28 cellular contexts compared by ENCODE assay signal in genomic region chr20:36507746-36508145, GRCh38. TPM values are rescaled to one million over a fixed set of nuclear protein-coding genes. Genes with fewer than 3 reads are reported as not detected.
DNase-seq lines count a peak whose midpoint lies in the region; ATAC-seq and TF ChIP-seq lines count a peak whose summit lies in the region.
"Had no signal": no experiment of that assay in that cellular context is flagged by ENCODE, and none has a peak within 500 bp of the region (broad histone marks: within the 10 kb centered on the region; RNA-seq: fewer than 3 reads in every experiment).

No MANE protein-coding gene starts in this region.

- no peaks in the 10 kb centered on the region for H3K9me2 ChIP-seq in PC-3 (replicated peaks; ENCODE audit: low read length)

- no peak overlapping the region for H2AFZ ChIP-seq in PC-3 (ENCODE audit: low read length)
- H2AFZ ChIP-seq: GM23248, PC-9 had no signal

- DNase-seq in PC-3 (peak; percentile 46), RWPE1 (ENCODE audit: low spot score) (peak; percentile 58), foreskin keratinocyte (peak in 1 of 2 donors; percentile 51), psoas muscle (no peak), LoVo (ENCODE audit: low spot score) (no peak), esophagus squamous epithelium (lab: John Stamatoyannopoulos, UW) (no peak)
- DNase-seq in activated naive CD4-positive, alpha-beta T cell treated with anti-CD3 and anti-CD28 coated beads for 36 hours: no peak
- DNase-seq: AML-193; CD4-positive, alpha-beta T cell; COR-L47; DMS53; GM23248; H7; KBM-7; MG63; NCI-H1105 treated with DMSO at 0.1 percent for 48 hours; NCI-H146; NCI-H1930; NCI-H2107; NCI-H446; NCI-H524 treated with DMSO at 0.1 percent for 48 hours; NCI-H774; NK-92 treated with Interleukin-12 subunit alpha and Interleukin-12 subunit beta, amount 100 ng/mL, for 24 hours; PC-9; SIG-M5 had no signal

- POLR2A ChIA-PET in PC-3 (lab: Charles Lee; ENCODE audit: unreplicated experiment) (no interaction called here), RWPE1 (lab: Yijun Ruan, JAX; ENCODE audit: low non-redundant PET) (no interaction called here)

- BruUV-seq in PC-3 (replicated peaks; lab: Mats Ljungman, UMichigan): no TSS peak

- H3K9me3 ChIP-seq in PC-3 (ENCODE audit: low read length) (no peaks in the 10 kb centered on the region), psoas muscle (no peaks in the 10 kb centered on the region), esophagus squamous epithelium (no peaks in the 10 kb centered on the region)
- H3K9me3 ChIP-seq: A549; BLaER1 treated with 17β-estradiol and CSF1 and Interleukin-3, amounts not matched to agents 10 nM and 100 nM; MG63 had no signal

- H3F3A ChIP-seq in PC-3 (ENCODE audit: low read length, unreplicated experiment): no peaks in the 10 kb centered on the region

- no peak overlapping the region for H3K4me2 ChIP-seq in PC-3 (ENCODE audit: low read length)
- H3K4me2 ChIP-seq: A549; BLaER1 treated with 17β-estradiol and CSF1 and Interleukin-3, amounts not matched to agents 10 nM and 100 nM; PC-9 had no signal

- intact Hi-C loops in PC-3 (cut with micrococcal nuclease): no loop called here
- intact Hi-C loops in psoas muscle (cut with DNase I): no loop called here
- intact Hi-C loops in activated naive CD4-positive, alpha-beta T cell treated with anti-CD3 and anti-CD28 coated beads for 36 hours (cut with micrococcal nuclease): loop anchor here (5.0 kb wide), 1 partner anchor 100 kb away; the partner anchor contains the start of gene RAB5IF
- intact Hi-C loops in esophagus squamous epithelium (cut with DNase I): no loop called here

- no peak overlapping the region for H3K4me3 Mint-ChIP-seq in activated naive CD4-positive, alpha-beta T cell treated with anti-CD3 and anti-CD28 coated beads for 36 hours
- H3K4me3 Mint-ChIP-seq: CD4-positive, alpha-beta T cell had no signal

- no peaks in the 10 kb centered on the region for H3K79me2 ChIP-seq in PC-3 (ENCODE audit: low read length)

- TF ChIP-seq POLR2A in esophagus squamous epithelium (IDR thresholded peaks at IDR 0.05): no peak

- H3K4me1 ChIP-seq in PC-3 (ENCODE audit: insufficient read depth, low read length): no peaks in the 10 kb centered on the region
- H3K4me1 ChIP-seq in foreskin keratinocyte: no peaks in the 10 kb centered on the region
- no peaks in the 10 kb centered on the region for H3K4me1 ChIP-seq in psoas muscle
- peaks cover 0 to 3% (median 0%) of the 10 kb centered on the region in 3 donors for H3K4me1 ChIP-seq in esophagus squamous epithelium
- H3K4me1 ChIP-seq: A549 had no signal

- H3K9ac ChIP-seq in PC-3 (ENCODE audit: low read length): no peak overlapping the region
- H3K9ac ChIP-seq: BLaER1 treated with 17β-estradiol and CSF1 and Interleukin-3, amounts not matched to agents 10 nM and 100 nM; GM23248 had no signal

- H3K36me3 Mint-ChIP-seq in activated naive CD4-positive, alpha-beta T cell treated with anti-CD3 and anti-CD28 coated beads for 36 hours (ENCODE audit: low read depth): peaks cover 6% of the 10 kb centered on the region

- H3K27me3 Mint-ChIP-seq in activated naive CD4-positive, alpha-beta T cell treated with anti-CD3 and anti-CD28 coated beads for 36 hours (ENCODE audit: low read depth): no peaks in the 10 kb centered on the region
- H3K27me3 Mint-ChIP-seq: CD4-positive, alpha-beta T cell had no signal

- peaks cover 8% of the 10 kb centered on the region for H3K4me1 Mint-ChIP-seq in activated naive CD4-positive, alpha-beta T cell treated with anti-CD3 and anti-CD28 coated beads for 36 hours (ENCODE audit: low read depth)

- no peaks in the 10 kb centered on the region for H3K9me3 Mint-ChIP-seq in activated naive CD4-positive, alpha-beta T cell treated with anti-CD3 and anti-CD28 coated beads for 36 hours
- H3K9me3 Mint-ChIP-seq: CD4-positive, alpha-beta T cell had no signal

- WGBS in psoas muscle, 3 donors: 71 to 88% (median 76%) methylated on average over 6 of the region's 6 CpGs
- WGBS in esophagus squamous epithelium, 2 donors: 76 to 83% methylated on average over 5 to 6 of the region's 6 CpGs

- CTCF ChIA-PET in PC-3 (lab: Charles Lee) (no interaction called here), RWPE1 (lab: Yijun Ruan, JAX) (no interaction called here)
- CTCF ChIA-PET in activated naive CD4-positive, alpha-beta T cell treated with anti-CD3 and anti-CD28 coated beads for 36 hours (lab: Charles Lee): no interaction called here

- no peaks in the 10 kb centered on the region for H3K27me3 ChIP-seq in PC-3 (ENCODE audit: low read length)
- no peaks in the 10 kb centered on the region for H3K27me3 ChIP-seq in foreskin keratinocyte
- no peaks in the 10 kb centered on the region for H3K27me3 ChIP-seq in psoas muscle (ENCODE audit: insufficient read depth in 3 of 3, low read length in 2 of 3)
- no peaks in the 10 kb centered on the region for H3K27me3 ChIP-seq in esophagus squamous epithelium
- H3K27me3 ChIP-seq: BLaER1 treated with 17β-estradiol and CSF1 and Interleukin-3, amounts not matched to agents 10 nM and 100 nM; MG63 had no signal

- no peak for TF ChIP-seq CTCF in PC-3 (conservative IDR thresholded peaks at IDR 0.05; ENCODE audit: low read depth, low read length)
- TF ChIP-seq CTCF in RWPE1 (conservative IDR thresholded peaks at IDR 0.05; ENCODE audit: low read depth): no peak
- TF ChIP-seq CTCF in foreskin keratinocyte (conservative IDR thresholded peaks at IDR 0.05): no peak
- no peak for TF ChIP-seq CTCF in psoas muscle (IDR thresholded peaks at IDR 0.05)
- no peak for TF ChIP-seq CTCF in esophagus squamous epithelium (IDR thresholded peaks at IDR 0.05)

- ATAC-seq in PC-3: peak; percentile 29; the same call in 1 of the 2 replicates
- peak; percentile 42 for ATAC-seq in foreskin keratinocyte
- ATAC-seq in psoas muscle: peak in 3 of 4 donors; percentile 15 to 55 (median 52)
- ATAC-seq: A549 had no signal

- H3K27ac Mint-ChIP-seq in activated naive CD4-positive, alpha-beta T cell treated with anti-CD3 and anti-CD28 coated beads for 36 hours: no peak overlapping the region
- H3K27ac Mint-ChIP-seq: CD4-positive, alpha-beta T cell had no signal

- no peak overlapping the region for H3K4me3 ChIP-seq in PC-3 (ENCODE audit: low read length)
- no peak overlapping the region for H3K4me3 ChIP-seq in psoas muscle
- no peak overlapping the region for H3K4me3 ChIP-seq in esophagus squamous epithelium
- H3K4me3 ChIP-seq: A549; BLaER1 treated with 17β-estradiol and CSF1 and Interleukin-3, amounts not matched to agents 10 nM and 100 nM; GM23248; MG63; PC-9; SK-N-MC had no signal

- peaks cover 34% of the 10 kb centered on the region for H3K36me3 ChIP-seq in PC-3 (ENCODE audit: low read depth, low read length)
- peaks cover 10 to 98% of the 10 kb centered on the region in 2 donors for H3K36me3 ChIP-seq in psoas muscle (ENCODE audit: insufficient read depth in 1 of 2, low read depth in 1 of 2)
- H3K36me3 ChIP-seq in esophagus squamous epithelium: peaks cover 4 to 100% (median 8%) of the 10 kb centered on the region in 3 donors

- no peak overlapping the region for H3K27ac ChIP-seq in PC-3 (ENCODE audit: low read length)
- H3K27ac ChIP-seq in RWPE1: peak overlapping the region; percentile 36; the same call in 1 of the 2 replicates
- no peak overlapping the region for H3K27ac ChIP-seq in foreskin keratinocyte
- H3K27ac ChIP-seq in psoas muscle: no peak overlapping the region
- no peak overlapping the region for H3K27ac ChIP-seq in esophagus squamous epithelium
- H3K27ac ChIP-seq: A549; BLaER1 treated with 17β-estradiol and CSF1 and Interleukin-3, amounts not matched to agents 10 nM and 100 nM; GM23248; PC-9; SK-N-MC had no signal

- H4K20me1 ChIP-seq in PC-3 (ENCODE audit: low read length): peaks cover 5% of the 10 kb centered on the region; the same call in 1 of the 2 replicates

RNA-seq across cellular contexts. Expression of gene MYL9, which starts 33.6 kb away (rescaled TPM):
- 10.8 and 12.0 TPM in 2 replicates for total RNA-seq in PC-3 (2014; rRNA removed)
- total RNA-seq in foreskin keratinocyte: 5.3 and 7.7 TPM in 2 replicates
- 11.2 and 14.6 TPM in 2 replicates for polyA plus RNA-seq in foreskin keratinocyte
- total RNA-seq in psoas muscle: 10 to 100 TPM; 42.5 to 86.6 (median 44.5) TPM
- 10 to 100 TPM; 23.1 to 33.7 (median 27.2) TPM for polyA plus RNA-seq in psoas muscle
- total RNA-seq in activated naive CD4-positive, alpha-beta T cell treated with anti-CD3 and anti-CD28 coated beads for 36 hours: not detected
- total RNA-seq in esophagus squamous epithelium: 100 to 1,000 TPM in 1 of 4 donors, 10 to 100 TPM in 3; 10.7 to 313 (median 60.7) TPM
- total RNA-seq: CD4-positive, alpha-beta T cell had no signal

Comparison
In these comparisons a context has a peak if more than half of its experiments do, and no peak if none do; other contexts are left out.
1. DNase-seq: peak in PC-3 (single experiment) and RWPE1 (single experiment); none in psoas muscle (0 of 2), activated naive CD4-positive, alpha-beta T cell treated with anti-CD3 and anti-CD28 coated beads for 36 hours (single experiment), LoVo (single experiment) and esophagus squamous epithelium (single experiment).
2. Peak in every context shown above with its lines, with median percentiles within 50 percentile points of each other: ATAC-seq.